In the genomic region with DNA sequence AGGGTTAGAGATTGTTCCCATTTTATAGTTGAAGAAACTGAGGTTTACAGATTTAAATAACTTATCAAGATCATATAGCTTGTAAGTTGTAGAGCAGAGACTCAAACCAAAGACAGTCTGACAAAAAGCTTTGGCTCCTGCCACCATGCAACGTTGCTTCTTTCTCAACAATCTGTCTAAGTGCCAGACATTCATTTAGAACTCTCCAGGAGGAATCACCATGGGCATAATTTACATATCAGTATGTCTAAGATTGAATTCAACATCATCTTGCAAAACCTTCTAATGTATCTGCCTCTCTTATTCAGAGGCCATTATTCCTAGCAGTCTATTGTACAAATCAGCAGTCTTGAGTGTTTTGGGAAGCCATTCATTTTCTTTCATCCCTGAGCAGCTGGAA, we compare ENCODE assay signal across 22 cellular contexts.
"Had no signal": no experiment of that assay in that cellular context is flagged by ENCODE, and none has a peak within 500 bp of the region (broad histone marks: within the 10 kb centered on the region; RNA-seq: fewer than 3 reads in every experiment).

No MANE protein-coding gene starts in this region.

- H3K4me3 ChIP-seq: gastrocnemius medialis, lower lobe of right lung, pancreas, right lobe of liver, suprapubic skin, transverse colon, upper lobe of right lung, uterus had no signal

- DNase-seq: cortex of kidney; effector memory CD8-positive, alpha-beta T cell; foreskin fibroblast; gastrocnemius medialis; head of caudate nucleus; left ventricle myocardium superior; lower lobe of right lung; natural killer cell; pancreas; right lobe of liver; small intestine; stimulated activated CD4-positive, alpha-beta T cell treated with anti-CD3 and anti-CD28 coated beads, Interleukin-12 subunit alpha, Interleukin-12 subunit beta, amount 100 ng/mL, for 4 hours; stimulated activated CD4-positive, alpha-beta T cell treated with anti-CD3 and anti-CD28 coated beads, Interleukin-1b, Interleukin-23, amount 100 ng/mL, for 48 hours; stimulated activated CD4-positive, alpha-beta T cell treated with anti-CD3 and anti-CD28 coated beads, Interleukin-4, amount 100 ng/mL, for 1 hour; stimulated activated CD8-positive, alpha-beta memory T cell treated with anti-CD3 and anti-CD28 coated beads, Interleukin-4, amount 100 ng/mL, for 48 hours; stimulated activated naive CD4-positive, alpha-beta T cell; stimulated activated naive CD8-positive, alpha-beta T cell treated with anti-CD3 and anti-CD28 coated beads, Interleukin-15, amount 100 ng/mL, for 72 hours; transverse colon; upper lobe of right lung; uterus had no signal

- H3K9me3 ChIP-seq: gastrocnemius medialis, lower lobe of right lung, neutrophil, pancreas, right lobe of liver, suprapubic skin, transverse colon, upper lobe of right lung, uterus had no signal

- ATAC-seq: effector memory CD8-positive, alpha-beta T cell; gastrocnemius medialis; left ventricle myocardium superior; lower lobe of right lung; natural killer cell; pancreas; right lobe of liver; stimulated activated naive CD8-positive, alpha-beta T cell treated with anti-CD3 and anti-CD28 coated beads, Interleukin-15, amount 100 ng/mL, for 72 hours; upper lobe of right lung had no signal

- H3K27ac ChIP-seq: gastrocnemius medialis, lower lobe of right lung, neutrophil, pancreas, right lobe of liver, suprapubic skin, transverse colon, upper lobe of right lung, uterus had no signal

- H3K36me3 ChIP-seq: gastrocnemius medialis, lower lobe of right lung, neutrophil, pancreas, right lobe of liver, suprapubic skin, transverse colon, upper lobe of right lung, uterus had no signal

- H3K27me3 ChIP-seq: gastrocnemius medialis, neutrophil, pancreas, right lobe of liver, suprapubic skin, transverse colon, upper lobe of right lung, uterus had no signal

- H3K4me1 ChIP-seq: gastrocnemius medialis, lower lobe of right lung, suprapubic skin, upper lobe of right lung, uterus had no signal
